In the genomic region with DNA sequence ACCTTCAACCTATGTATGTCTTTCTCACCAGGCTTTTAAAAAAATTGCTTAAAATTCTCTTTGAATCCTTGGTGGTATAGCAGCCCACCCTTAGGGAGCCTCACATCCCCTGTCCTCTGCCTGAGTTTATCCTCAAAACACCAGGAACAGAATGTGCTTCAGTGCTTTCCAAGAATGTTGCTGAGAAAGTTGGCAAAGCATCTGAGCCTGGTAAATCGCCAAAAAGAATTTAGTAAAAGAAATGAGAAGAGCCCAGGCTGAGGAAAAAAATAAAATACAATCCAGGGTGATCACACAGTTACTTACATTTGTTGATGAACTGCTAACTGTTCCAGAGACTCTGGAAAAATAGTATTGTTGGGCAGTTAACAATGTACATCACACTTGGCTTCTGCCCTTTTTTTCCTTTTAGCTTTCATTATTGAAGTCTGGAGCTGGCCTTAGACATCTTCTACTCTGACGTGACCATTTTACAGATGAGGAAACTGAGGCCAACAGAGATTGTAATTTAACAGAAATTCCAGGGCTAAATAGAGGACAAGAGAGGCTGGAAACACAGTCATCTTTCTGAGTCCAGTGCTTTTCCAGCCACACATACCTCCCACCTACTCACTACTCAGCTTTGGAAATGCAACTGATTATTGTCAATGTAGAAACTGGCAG, we compare ENCODE assay signal across 12 cellular contexts.
DNase-seq lines count a peak whose midpoint lies in the region; ATAC-seq and TF ChIP-seq lines count a peak whose summit lies in the region.
"Had no signal": no experiment of that assay in that cellular context is flagged by ENCODE, and none has a peak within 500 bp of the region (broad histone marks: within the 10 kb centered on the region; RNA-seq: fewer than 3 reads in every experiment).

No MANE protein-coding gene starts in this region.

- no peaks in the 10 kb centered on the region for H3K9me2 ChIP-seq in SK-N-SH

- intact Hi-C loops in Right ventricle myocardium inferior (cut with DNase I), result no loop called here
- intact Hi-C loops in cardiac septum (cut with DNase I), result no loop called here
- intact Hi-C loops in heart left ventricle (cut with DNase I), result no loop called here
- intact Hi-C loops in activated T-helper 2 cell treated with anti-CD3 and anti-CD28 coated beads, Interferon-gamma antibody, Interleukin-2, Interleukin-4, amounts not matched to agents 10 μg/mL and 5 μg/mL and 100 μg/mL, durations not matched to agents 14 hours and 24 hours and 36 hours (cut with micrococcal nuclease), result no loop called here

- POLR2A ChIA-PET in T-cell (lab: Charles Lee), result interaction anchor here in 1 of 2 donors (0.5 kb wide), 1 partner anchor 694 kb away, joined by 4 read pairs; no protein-coding TSS in a partner anchor
- POLR2A ChIA-PET in SK-N-SH (lab: Yijun Ruan, JAX), result no interaction called here

- no peak overlapping the region for H3K4me2 ChIP-seq in trophoblast cell (ENCODE audit: low read length)
- H3K4me2 ChIP-seq in SK-N-SH, result no peak overlapping the region

- H2BK120ac ChIP-seq in trophoblast cell (ENCODE audit: insufficient read depth, low read length, poor library complexity), result no peak overlapping the region

- no peak overlapping the region for H3K4ac ChIP-seq in trophoblast cell (ENCODE audit: low read depth, low read length)

- H3K18ac ChIP-seq in trophoblast cell (ENCODE audit: low read length), result no peak overlapping the region

- H4K20me1 ChIP-seq in SK-N-SH (ENCODE audit: insufficient read depth), result no peaks in the 10 kb centered on the region

- no peak for DNase-seq in Right ventricle myocardium inferior (ENCODE audit: missing footprints)
- no peak for DNase-seq in cardiac septum (ENCODE audit: low spot score)
- peak in 1 of 5 donors; percentile 22 for DNase-seq in heart left ventricle
- DNase-seq in trophoblast cell, result no peak
- DNase-seq in NCI-H187 treated with DMSO at 0.1 percent for 48 hours (lab: John Stamatoyannopoulos, UW), result no peak
- no peak for DNase-seq in T-cell
- no peak for DNase-seq in SK-N-SH
- no peak for DNase-seq in activated T-helper 2 cell treated with anti-CD3 and anti-CD28 coated beads, Interferon-gamma antibody, Interleukin-2, Interleukin-4, amounts not matched to agents 10 μg/mL and 5 μg/mL and 100 μg/mL, durations not matched to agents 14 hours and 24 hours and 36 hours (ENCODE audit: low spot score)
- DNase-seq: 8988T; activated CD8-positive, alpha-beta T cell treated with anti-CD3 and anti-CD28 coated beads for 36 hours; GOT3; MV-4-11 had no signal

- TF ChIP-seq RAD21 in SK-N-SH (IDR thresholded peaks at IDR 0.05; ENCODE audit: low read length), result no peak

- no peak overlapping the region for H3K23ac ChIP-seq in trophoblast cell (ENCODE audit: low read length)

- H3K4me1 ChIP-seq in heart left ventricle, result peaks cover 0 to 18% (median 6%) of the 10 kb centered on the region in 12 donors
- H3K4me1 ChIP-seq in trophoblast cell (ENCODE audit: control insufficient read depth in 1 of 2, insufficient read depth in 2 of 2, low read length in 2 of 2), result peaks cover 7 to 11% of the 10 kb centered on the region in 2 experiments
- no peaks in the 10 kb centered on the region; a peak in 1 of 4 replicates for H3K4me1 ChIP-seq in SK-N-SH (ENCODE audit: control insufficient read depth in 1 of 2, insufficient read depth in 2 of 2, low read depth in 1 of 2, low read length in 1 of 2)

- H3K4me3 ChIP-seq in heart left ventricle, result no peak overlapping the region
- H3K4me3 ChIP-seq in trophoblast cell (ENCODE audit: low read depth, low read length), result no peak overlapping the region
- no peak overlapping the region for H3K4me3 ChIP-seq in SK-N-SH (ENCODE audit: low read depth in 2 of 2, low read length in 1 of 2)

- no peaks in the 10 kb centered on the region for H3K36me3 Mint-ChIP-seq in T-cell
- no peaks in the 10 kb centered on the region for H3K36me3 Mint-ChIP-seq in activated T-helper 2 cell treated with anti-CD3 and anti-CD28 coated beads, Interferon-gamma antibody, Interleukin-2, Interleukin-4, amounts not matched to agents 10 μg/mL and 5 μg/mL and 100 μg/mL, durations not matched to agents 14 hours and 24 hours and 36 hours (ENCODE audit: low read depth)

- TF ChIP-seq POLR2A in heart left ventricle (IDR thresholded peaks at IDR 0.05), result no peak

- TF ChIP-seq CTCF in heart left ventricle (IDR thresholded peaks at IDR 0.05), result no peak
- no peak for TF ChIP-seq CTCF in SK-N-SH (IDR thresholded peaks at IDR 0.05)

- H2BK5ac ChIP-seq in trophoblast cell (ENCODE audit: low read depth, low read length, poor library complexity), result peak overlapping the region; percentile 21

- no peaks in the 10 kb centered on the region for H3K79me2 ChIP-seq in trophoblast cell (ENCODE audit: control insufficient read depth, insufficient read depth, low read length, poor library complexity)
- no peaks in the 10 kb centered on the region for H3K79me2 ChIP-seq in SK-N-SH (ENCODE audit: insufficient read depth)

- H3K9ac ChIP-seq in trophoblast cell (ENCODE audit: low read length), result no peak overlapping the region
- H3K9ac ChIP-seq in SK-N-SH, result no peak overlapping the region

- H3K14ac ChIP-seq in trophoblast cell (ENCODE audit: low read length), result no peak overlapping the region

- H3K27me3 ChIP-seq in heart left ventricle, result no peaks in the 10 kb centered on the region
- H3K27me3 ChIP-seq in trophoblast cell (ENCODE audit: insufficient read depth, low read length), result no peaks in the 10 kb centered on the region
- H3K27me3 ChIP-seq in SK-N-SH (ENCODE audit: insufficient read depth), result peaks cover 31% of the 10 kb centered on the region; the same call in 1 of the 2 replicates

- no peak overlapping the region for H2AK5ac ChIP-seq in trophoblast cell (ENCODE audit: low read length)

- no peaks in the 10 kb centered on the region for H3K36me3 ChIP-seq in heart left ventricle
- H3K36me3 ChIP-seq in trophoblast cell (ENCODE audit: control insufficient read depth in 1 of 2, insufficient read depth in 2 of 2, low read length in 2 of 2), result no peaks in the 10 kb centered on the region
- H3K36me3 ChIP-seq in SK-N-SH (replicated peaks in 1 of 2; ENCODE audit: control insufficient read depth in 1 of 2, insufficient read depth in 2 of 2, low read length in 1 of 2), result no peaks in the 10 kb centered on the region

- H3K9me3 ChIP-seq in heart left ventricle (no peaks in the 10 kb centered on the region), trophoblast cell (ENCODE audit: insufficient read depth, low read depth, low read length) (no peaks in the 10 kb centered on the region), SK-N-SH (no peaks in the 10 kb centered on the region)

- H2AFZ ChIP-seq in trophoblast cell (ENCODE audit: insufficient read depth, low read length, poor library complexity), result no peak overlapping the region
- no peak overlapping the region for H2AFZ ChIP-seq in SK-N-SH (ENCODE audit: low read depth)

- H2BK12ac ChIP-seq in trophoblast cell (ENCODE audit: low read length), result no peak overlapping the region

- peak; percentile 82 for ATAC-seq in Right ventricle myocardium inferior
- peak in 3 of 4 donors; percentile 54 to 77 (median 66) for ATAC-seq in heart left ventricle
- ATAC-seq in T-cell (replicated peaks in 1 of 4), result no peak
- ATAC-seq: activated CD8-positive, alpha-beta T cell treated with anti-CD3 and anti-CD28 coated beads for 36 hours had no signal

- 34 to 60% (median 47%) methylated on average over 2 of the region's 2 CpGs for WGBS in heart left ventricle, 4 donors
- no CpG with 5 or more reads among the region's 2 CpGs for WGBS in trophoblast cell (ENCODE audit: extremely low coverage, insufficient coverage, insufficient read length)
- WGBS in SK-N-SH (ENCODE audit: low lambda C conversion rate), result 8% methylated on average over 2 of the region's 2 CpGs

- H3K4me3 Mint-ChIP-seq in T-cell, result no peak overlapping the region
- no peak overlapping the region for H3K4me3 Mint-ChIP-seq in activated T-helper 2 cell treated with anti-CD3 and anti-CD28 coated beads, Interferon-gamma antibody, Interleukin-2, Interleukin-4, amounts not matched to agents 10 μg/mL and 5 μg/mL and 100 μg/mL, durations not matched to agents 14 hours and 24 hours and 36 hours (ENCODE audit: low read depth)
- H3K4me3 Mint-ChIP-seq: activated CD8-positive, alpha-beta T cell treated with anti-CD3 and anti-CD28 coated beads for 36 hours had no signal

- no peak overlapping the region for H3K27ac Mint-ChIP-seq in T-cell
- H3K27ac Mint-ChIP-seq in activated T-helper 2 cell treated with anti-CD3 and anti-CD28 coated beads, Interferon-gamma antibody, Interleukin-2, Interleukin-4, amounts not matched to agents 10 μg/mL and 5 μg/mL and 100 μg/mL, durations not matched to agents 14 hours and 24 hours and 36 hours, result no peak overlapping the region
- H3K27ac Mint-ChIP-seq: activated CD8-positive, alpha-beta T cell treated with anti-CD3 and anti-CD28 coated beads for 36 hours had no signal

- peak overlapping the region in 3 of 12 donors; percentile 20 to 70 (median 48) for H3K27ac ChIP-seq in heart left ventricle
- H3K27ac ChIP-seq in trophoblast cell (ENCODE audit: low read depth, low read length), result no peak overlapping the region
- no peak overlapping the region for H3K27ac ChIP-seq in SK-N-SH (ENCODE audit: low read depth in 2 of 2, low read length in 1 of 2)

- no peaks in the 10 kb centered on the region for H3K9me3 Mint-ChIP-seq in T-cell
- no peaks in the 10 kb centered on the region for H3K9me3 Mint-ChIP-seq in activated T-helper 2 cell treated with anti-CD3 and anti-CD28 coated beads, Interferon-gamma antibody, Interleukin-2, Interleukin-4, amounts not matched to agents 10 μg/mL and 5 μg/mL and 100 μg/mL, durations not matched to agents 14 hours and 24 hours and 36 hours
- H3K9me3 Mint-ChIP-seq: activated CD8-positive, alpha-beta T cell treated with anti-CD3 and anti-CD28 coated beads for 36 hours had no signal

- no peaks in the 10 kb centered on the region for H3F3A ChIP-seq in SK-N-SH (replicated peaks; ENCODE audit: insufficient read depth)

- no peak overlapping the region for H4K8ac ChIP-seq in trophoblast cell (ENCODE audit: low read depth, low read length)

- TF ChIP-seq EP300 in SK-N-SH (IDR thresholded peaks at IDR 0.05; ENCODE audit: borderline replicate concordance in 1 of 2, low read depth in 1 of 2, low read length in 1 of 2), result no peak

- CTCF ChIA-PET in T-cell (lab: Charles Lee) (interaction anchor here in 1 of 2 donors (1.3 kb wide), 1 partner anchor 17 kb away, joined by 4 read pairs; no protein-coding TSS in a partner anchor), SK-N-SH (lab: Yijun Ruan, JAX) (interaction anchor here (1.0 kb wide), 1 partner anchor 11 kb away, joined by 3 read pairs; no protein-coding TSS in a partner anchor)

- H3K4me1 Mint-ChIP-seq in T-cell, result no peaks in the 10 kb centered on the region
- H3K4me1 Mint-ChIP-seq in activated T-helper 2 cell treated with anti-CD3 and anti-CD28 coated beads, Interferon-gamma antibody, Interleukin-2, Interleukin-4, amounts not matched to agents 10 μg/mL and 5 μg/mL and 100 μg/mL, durations not matched to agents 14 hours and 24 hours and 36 hours (ENCODE audit: low read depth), result no peaks in the 10 kb centered on the region

- no peaks in the 10 kb centered on the region for H3K79me1 ChIP-seq in trophoblast cell (ENCODE audit: low read length)

- peaks cover 8 to 30% of the 10 kb centered on the region in 2 donors for H3K27me3 Mint-ChIP-seq in T-cell
- H3K27me3 Mint-ChIP-seq in activated T-helper 2 cell treated with anti-CD3 and anti-CD28 coated beads, Interferon-gamma antibody, Interleukin-2, Interleukin-4, amounts not matched to agents 10 μg/mL and 5 μg/mL and 100 μg/mL, durations not matched to agents 14 hours and 24 hours and 36 hours (ENCODE audit: low read depth), result peaks cover 8% of the 10 kb centered on the region

- no peak overlapping the region for H4K91ac ChIP-seq in trophoblast cell (ENCODE audit: low read depth, low read length)

- H4K12ac ChIP-seq in trophoblast cell (ENCODE audit: low read depth, low read length), result no peak overlapping the region

Comparison
In these comparisons a context has a peak if more than half of its experiments do, and no peak if none do; other contexts are left out.
1. ATAC-seq: peak in Right ventricle myocardium inferior (single experiment) and heart left ventricle (3 of 4); none in T-cell (0 of 4).